In the genomic region with DNA sequence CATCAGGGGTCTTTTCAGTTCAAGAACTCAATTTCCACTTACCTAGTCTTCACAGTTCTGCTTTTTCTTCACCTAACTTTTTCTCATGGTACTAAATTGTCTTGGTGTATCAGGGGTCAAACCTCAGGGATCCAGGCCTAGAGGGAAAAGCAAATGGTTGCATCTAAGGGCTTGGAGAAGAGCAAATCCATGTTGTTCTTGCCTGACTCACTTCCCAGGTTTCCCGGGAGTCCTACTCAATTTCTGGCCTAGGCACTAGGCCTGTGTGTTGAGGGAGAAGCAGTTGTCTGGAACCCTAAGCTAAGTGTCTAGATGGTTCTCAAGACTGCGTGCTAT, we compare ENCODE assay signal across 8 cellular contexts.
A peak's percentile ranks its signal among the peaks of the same experiment; 100 is the strongest.
DNase-seq lines count a peak whose midpoint lies in the region; ATAC-seq, FAIRE-seq and TF ChIP-seq lines count a peak whose summit lies in the region.

No MANE protein-coding gene starts in this region.

- H3K36me3 ChIP-seq in subcutaneous abdominal adipose tissue (ENCODE audit: control insufficient read depth in 5 of 5, insufficient read depth in 5 of 5, low read length in 5 of 5), result no peaks in the 10 kb centered on the region
- no peaks in the 10 kb centered on the region for H3K36me3 ChIP-seq in kidney (ENCODE audit: control insufficient read depth in 1 of 2, insufficient read depth in 2 of 2, low read length in 2 of 2)

- H3K9ac ChIP-seq in subcutaneous abdominal adipose tissue (ENCODE audit: low read length in 5 of 5) (peak overlapping the region in 3 of 5 donors; percentile 7 to 51 (median 16)), kidney (ENCODE audit: low read length in 2 of 2) (no peak overlapping the region)

- no peak for DNase-seq in activated T-cell treated with anti-CD3 and anti-CD28 coated beads, Interleukin-2, amount 50 U/mL, for 72 hours
- DNase-seq in activated T-cell treated with anti-CD3 and anti-CD28 coated beads for 4 hours, result no peak
- no peak for DNase-seq in activated CD4-positive, alpha-beta memory T cell treated with anti-CD3 and anti-CD28 coated beads, Interleukin-2, amount 10 ng/mL, durations not matched to agents 7 days and 5 days
- no peak for DNase-seq in kidney
- no peak for DNase-seq in SIG-M5 (lab: John Stamatoyannopoulos, UW)
- no peak for DNase-seq in omental fat pad (ENCODE audit: low spot score)

- TF ChIP-seq CTCF in kidney (IDR thresholded peaks at IDR 0.05; ENCODE audit: borderline replicate concordance, extremely low read depth, insufficient read depth) (no peak), omental fat pad (IDR thresholded peaks at IDR 0.05) (no peak)

- POLR2A ChIA-PET in activated CD4-positive, alpha-beta memory T cell treated with anti-CD3 and anti-CD28 coated beads, Interleukin-2, amount 10 ng/mL, durations not matched to agents 7 days and 5 days (lab: Charles Lee), result no interaction called here

- H3K4me3 ChIP-seq in iPS-18c (ENCODE audit: insufficient read depth, low read depth, low read length), result peak overlapping the region; percentile 40; the same call in 1 of the 2 replicates
- peak overlapping the region; percentile 9 to 87 (median 69) for H3K4me3 ChIP-seq in subcutaneous abdominal adipose tissue (ENCODE audit: low read depth in 1 of 5, low read length in 5 of 5)
- H3K4me3 ChIP-seq in kidney (ENCODE audit: low read length in 2 of 2), result peak overlapping the region in 1 of 2 donors; percentile 21

- H3K4me3 Mint-ChIP-seq in activated T-cell treated with anti-CD3 and anti-CD28 coated beads, Interleukin-2, amount 50 U/mL, for 72 hours, result peak overlapping the region; percentile 84 to 90
- H3K4me3 Mint-ChIP-seq in activated CD4-positive, alpha-beta memory T cell treated with anti-CD3 and anti-CD28 coated beads, Interleukin-2, amount 10 ng/mL, durations not matched to agents 7 days and 5 days, result peak overlapping the region; percentile 80

- H3K27ac ChIP-seq in subcutaneous abdominal adipose tissue (ENCODE audit: low read depth, low read length) (peak overlapping the region; percentile 50), kidney (ENCODE audit: low read depth in 2 of 2, low read length in 2 of 2) (peak overlapping the region in 1 of 2 donors; percentile 22)

- no peaks in the 10 kb centered on the region for H3K9me3 Mint-ChIP-seq in activated T-cell treated with anti-CD3 and anti-CD28 coated beads, Interleukin-2, amount 50 U/mL, for 72 hours
- H3K9me3 Mint-ChIP-seq in activated CD4-positive, alpha-beta memory T cell treated with anti-CD3 and anti-CD28 coated beads, Interleukin-2, amount 10 ng/mL, durations not matched to agents 7 days and 5 days, result no peaks in the 10 kb centered on the region

- H3K36me3 Mint-ChIP-seq in activated T-cell treated with anti-CD3 and anti-CD28 coated beads, Interleukin-2, amount 50 U/mL, for 72 hours (ENCODE audit: insufficient read depth in 2 of 2), result peaks cover 2 to 3% of the 10 kb centered on the region in 2 donors
- H3K36me3 Mint-ChIP-seq in activated CD4-positive, alpha-beta memory T cell treated with anti-CD3 and anti-CD28 coated beads, Interleukin-2, amount 10 ng/mL, durations not matched to agents 7 days and 5 days (ENCODE audit: low read depth), result no peaks in the 10 kb centered on the region

- peak overlapping the region; percentile 41 for H3K27ac Mint-ChIP-seq in activated T-cell treated with anti-CD3 and anti-CD28 coated beads, Interleukin-2, amount 50 U/mL, for 72 hours
- H3K27ac Mint-ChIP-seq in activated CD4-positive, alpha-beta memory T cell treated with anti-CD3 and anti-CD28 coated beads, Interleukin-2, amount 10 ng/mL, durations not matched to agents 7 days and 5 days, result peak overlapping the region; percentile 85

- peaks cover 25% of the 10 kb centered on the region for H3K4me1 Mint-ChIP-seq in activated T-cell treated with anti-CD3 and anti-CD28 coated beads, Interleukin-2, amount 50 U/mL, for 72 hours (ENCODE audit: low read depth)
- peaks cover 41% of the 10 kb centered on the region for H3K4me1 Mint-ChIP-seq in activated CD4-positive, alpha-beta memory T cell treated with anti-CD3 and anti-CD28 coated beads, Interleukin-2, amount 10 ng/mL, durations not matched to agents 7 days and 5 days

- peaks cover 2 to 33% (median 11%) of the 10 kb centered on the region in 5 donors for H3K4me1 ChIP-seq in subcutaneous abdominal adipose tissue (ENCODE audit: control insufficient read depth in 5 of 5, insufficient read depth in 5 of 5, low read length in 5 of 5)
- H3K4me1 ChIP-seq in kidney (ENCODE audit: control insufficient read depth in 1 of 2, insufficient read depth in 1 of 2, low read depth in 1 of 2, low read length in 2 of 2), result no peaks in the 10 kb centered on the region

- peaks cover 18% of the 10 kb centered on the region for H3K27me3 Mint-ChIP-seq in activated T-cell treated with anti-CD3 and anti-CD28 coated beads, Interleukin-2, amount 50 U/mL, for 72 hours (ENCODE audit: low read depth)
- no peaks in the 10 kb centered on the region for H3K27me3 Mint-ChIP-seq in activated CD4-positive, alpha-beta memory T cell treated with anti-CD3 and anti-CD28 coated beads, Interleukin-2, amount 10 ng/mL, durations not matched to agents 7 days and 5 days

- CTCF ChIA-PET in activated CD4-positive, alpha-beta memory T cell treated with anti-CD3 and anti-CD28 coated beads, Interleukin-2, amount 10 ng/mL, durations not matched to agents 7 days and 5 days (lab: Charles Lee), result interaction anchor here (1.4 kb wide), 1 partner anchor 11 kb away, joined by 4 read pairs; no protein-coding TSS in a partner anchor

- ATAC-seq in activated T-cell treated with anti-CD3 and anti-CD28 coated beads, Interleukin-2, amount 50 U/mL, for 72 hours (replicated peaks in 1 of 2), result no peak
- ATAC-seq in omental fat pad (ENCODE audit: low FRiP score), result no peak

- no peaks in the 10 kb centered on the region for H3K9me3 ChIP-seq in iPS-18c (ENCODE audit: control insufficient read depth, insufficient read depth, low read length)
- H3K9me3 ChIP-seq in subcutaneous abdominal adipose tissue (ENCODE audit: control insufficient read depth in 5 of 5, low read length in 5 of 5), result no peaks in the 10 kb centered on the region
- H3K9me3 ChIP-seq in kidney (ENCODE audit: control insufficient read depth in 1 of 2, low read length in 2 of 2), result no peaks in the 10 kb centered on the region

- intact Hi-C loops in kidney (cut with DNase I), result no loop called here

- no peak for FAIRE-seq in kidney (lab: Jason Lieb, UNC)

- peaks cover 0 to 2% (median 0%) of the 10 kb centered on the region in 5 donors for H3K27me3 ChIP-seq in subcutaneous abdominal adipose tissue (ENCODE audit: control insufficient read depth in 5 of 5, insufficient read depth in 4 of 5, low read length in 5 of 5)

Comparison
In these comparisons a context has a peak if more than half of its experiments do, and no peak if none do; other contexts are left out.
1. H3K9ac ChIP-seq: peak in subcutaneous abdominal adipose tissue (3 of 5); none in kidney (0 of 2).